In the genomic region with DNA sequence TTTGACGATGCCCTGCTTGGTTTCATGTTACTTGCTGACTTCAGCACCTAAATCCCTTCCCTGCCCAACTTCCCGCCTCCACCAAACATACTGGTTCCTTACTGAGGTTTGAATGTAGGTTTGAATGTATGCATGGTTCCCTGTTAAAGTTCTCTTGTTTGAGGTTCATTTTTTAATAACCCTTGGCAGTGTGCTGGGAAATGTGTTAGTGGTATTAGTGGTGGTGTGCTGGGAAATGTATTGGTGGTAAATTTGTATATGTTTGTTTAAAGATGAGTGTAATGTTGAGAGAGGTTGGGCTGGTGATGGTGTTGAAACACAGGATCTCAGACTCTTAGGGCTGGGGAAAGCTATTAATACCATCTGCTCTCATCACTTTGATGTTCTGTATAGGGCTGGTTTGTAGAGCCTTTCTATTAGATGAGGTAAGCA, we compare ENCODE assay signal across 1 cellular context.
TF ChIP-seq lines count a peak whose summit lies in the region.

No MANE protein-coding gene starts in this region.

TF ChIP-seq in GM12878, 131 proteins besides CTCF, POLR2A, EP300 and RAD21 (continued from another document):
- TF ChIP-seq ZZZ3 (IDR thresholded peaks at IDR 0.05; ENCODE audit: control insufficient read depth, insufficient read length, low read depth) (no peak), BMI1 (IDR thresholded peaks at IDR 0.05; ENCODE audit: borderline replicate concordance) (no peak), NRF1 (conservative IDR thresholded peaks at IDR 0.05; ENCODE audit: low read depth, low read length) (no peak), ZBTB11 (CRISPR knock-in tag; IDR thresholded peaks at IDR 0.05) (no peak), CREM (IDR thresholded peaks at IDR 0.05; ENCODE audit: low read depth) (no peak), MTA3 (IDR thresholded peaks at IDR 0.05; ENCODE audit: borderline replicate concordance, low read length) (no peak), MXI1 (IDR thresholded peaks at IDR 0.05; ENCODE audit: low read depth, low read length) (no peak), YY1 (IDR thresholded peaks at IDR 0.05; ENCODE audit: low read depth, low read length) (no peak), LARP7 (IDR thresholded peaks at IDR 0.05) (no peak), NFXL1 (IDR thresholded peaks at IDR 0.05; ENCODE audit: borderline replicate concordance) (no peak), FOS (IDR thresholded peaks at IDR 0.05; ENCODE audit: borderline replicate concordance, extremely low read depth, insufficient read length) (no peak)
- TF ChIP-seq, protein P1, sequence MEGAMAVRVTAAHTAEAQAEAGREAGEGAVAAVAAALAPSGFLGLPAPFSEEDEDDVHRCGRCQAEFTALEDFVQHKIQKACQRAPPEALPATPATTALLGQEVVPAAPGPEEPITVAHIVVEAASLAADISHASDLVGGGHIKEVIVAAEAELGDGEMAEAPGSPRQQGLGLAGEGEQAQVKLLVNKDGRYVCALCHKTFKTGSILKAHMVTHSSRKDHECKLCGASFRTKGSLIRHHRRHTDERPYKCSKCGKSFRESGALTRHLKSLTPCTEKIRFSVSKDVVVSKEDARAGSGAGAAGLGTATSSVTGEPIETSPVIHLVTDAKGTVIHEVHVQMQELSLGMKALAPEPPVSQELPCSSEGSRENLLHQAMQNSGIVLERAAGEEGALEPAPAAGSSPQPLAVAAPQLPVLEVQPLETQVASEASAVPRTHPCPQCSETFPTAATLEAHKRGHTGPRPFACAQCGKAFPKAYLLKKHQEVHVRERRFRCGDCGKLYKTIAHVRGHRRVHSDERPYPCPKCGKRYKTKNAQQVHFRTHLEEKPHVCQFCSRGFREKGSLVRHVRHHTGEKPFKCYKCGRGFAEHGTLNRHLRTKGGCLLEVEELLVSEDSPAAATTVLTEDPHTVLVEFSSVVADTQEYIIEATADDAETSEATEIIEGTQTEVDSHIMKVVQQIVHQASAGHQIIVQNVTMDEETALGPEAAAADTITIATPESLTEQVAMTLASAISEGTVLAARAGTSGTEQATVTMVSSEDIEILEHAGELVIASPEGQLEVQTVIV (IDR thresholded peaks at IDR 0.05; ENCODE audit: borderline replicate concordance, partially characterized antibody): no peak
